8 cellular contexts compared by ENCODE assay signal in the genomic region with DNA sequence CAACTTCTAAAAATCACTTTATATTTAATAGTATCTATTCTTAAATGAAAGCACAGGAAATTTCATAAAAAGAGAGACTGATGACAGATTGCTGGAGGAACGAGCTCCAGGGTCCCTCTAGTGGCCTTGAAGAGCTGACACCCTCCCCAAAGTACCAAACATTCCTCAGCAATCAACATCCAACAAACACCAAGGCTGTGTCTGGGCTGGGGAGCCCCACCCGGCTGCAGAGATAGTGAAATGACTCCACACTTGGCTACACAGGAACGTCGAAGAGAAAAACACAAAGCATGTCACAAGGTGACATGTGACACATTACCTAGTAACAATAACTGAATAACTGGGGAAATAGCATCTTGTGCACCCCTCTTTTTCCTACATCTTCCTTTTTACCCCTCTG. TPM values are rescaled to one million over a fixed set of nuclear protein-coding genes. Genes with fewer than 3 reads are reported as not detected.
DNase-seq lines count a peak whose midpoint lies in the region; ATAC-seq and TF ChIP-seq lines count a peak whose summit lies in the region.

No MANE protein-coding gene starts in this region.

- TF ChIP-seq CTCF in Panc1 (IDR thresholded peaks at IDR 0.05): peak; percentile 79
- TF ChIP-seq CTCF in choroid plexus epithelial cell (conservative IDR thresholded peaks at IDR 0.05; ENCODE audit: low read depth, low read length): peak; percentile 87
- TF ChIP-seq CTCF in lung (IDR thresholded peaks at IDR 0.05; ENCODE audit: control extremely low read depth, extremely low read depth): no peak
- peak in 2 of 3 experiments; percentile 33 to 40 for TF ChIP-seq CTCF in vagina (IDR thresholded peaks at IDR 0.05)

- TF ChIP-seq POLR2A in vagina (IDR thresholded peaks at IDR 0.05): no peak

- CTCF ChIA-PET in Panc1 (lab: Charles Lee): no interaction called here

- H3K36me3 ChIP-seq in Panc1 (ENCODE audit: control insufficient read depth, insufficient read depth, low read length) (no peaks in the 10 kb centered on the region), lung (ENCODE audit: control insufficient read depth in 2 of 2, insufficient read depth in 2 of 2, low read length in 2 of 2) (no peaks in the 10 kb centered on the region), vagina (no peaks in the 10 kb centered on the region)

- intact Hi-C loops in Panc1 (cut with micrococcal nuclease; ENCODE audit: unreplicated experiment) (no loop called here), vagina (cut with DNase I) (no loop called here)

- peak; percentile 1 for DNase-seq in NCI-H748 (lab: John Stamatoyannopoulos, UW; ENCODE audit: unreplicated experiment)
- no peak for DNase-seq in NCI-H748 treated with DMSO at 0.1 percent for 48 hours (lab: John Stamatoyannopoulos, UW)
- DNase-seq in Panc1 (ENCODE audit: low read depth, low spot score): peak; percentile 20
- peak; percentile 78 for DNase-seq in choroid plexus epithelial cell (ENCODE audit: low read depth)
- peak; percentile 49 for DNase-seq in lung (ENCODE audit: low spot score)
- no peak for DNase-seq in vagina (ENCODE audit: extremely low spot score in 2 of 2)

- H3K4me1 ChIP-seq in Panc1 (ENCODE audit: control insufficient read depth, insufficient read depth, low read length) (no peaks in the 10 kb centered on the region), lung (ENCODE audit: control insufficient read depth in 2 of 2, insufficient read depth in 2 of 2, low read length in 2 of 2) (peaks cover 0 to 2% of the 10 kb centered on the region in 2 donors), vagina (no peaks in the 10 kb centered on the region)

- BruUV-seq in Panc1 (replicated peaks; lab: Mats Ljungman, UMichigan): no TSS peak

- H3K4me3 ChIP-seq in Panc1 (ENCODE audit: low read depth in 2 of 2, low read length in 2 of 2): no peak overlapping the region
- no peak overlapping the region for H3K4me3 ChIP-seq in choroid plexus epithelial cell (ENCODE audit: low read depth, low read length)
- H3K4me3 ChIP-seq in lung: no peak overlapping the region
- no peak overlapping the region for H3K4me3 ChIP-seq in vagina

- H3K27me3 ChIP-seq in Panc1 (ENCODE audit: control insufficient read depth, insufficient read depth, low read length): no peaks in the 10 kb centered on the region
- no peaks in the 10 kb centered on the region for H3K27me3 ChIP-seq in lung (ENCODE audit: control insufficient read depth, insufficient read depth)
- no peaks in the 10 kb centered on the region for H3K27me3 ChIP-seq in vagina

- ATAC-seq in GM19397 (IDR thresholded peaks at IDR 0.05; ENCODE audit: unreplicated experiment): peak; percentile 81
- peak; percentile 86 for ATAC-seq in HG03280 (IDR thresholded peaks at IDR 0.05; ENCODE audit: unreplicated experiment)
- peak; percentile 80 for ATAC-seq in Panc1
- peak; percentile 82 for ATAC-seq in lung (ENCODE audit: insufficient read depth, low FRiP score)

- no peaks in the 10 kb centered on the region for H3K9me3 ChIP-seq in Panc1 (ENCODE audit: control insufficient read depth, insufficient read depth, low read depth, low read length)
- no peaks in the 10 kb centered on the region for H3K9me3 ChIP-seq in lung (ENCODE audit: control insufficient read depth in 2 of 2, insufficient read depth in 1 of 2, low read length in 1 of 2)
- no peaks in the 10 kb centered on the region for H3K9me3 ChIP-seq in vagina

- H3K27ac ChIP-seq in Panc1 (ENCODE audit: low read length): no peak overlapping the region
- peak overlapping the region in 1 of 2 donors; percentile 74 for H3K27ac ChIP-seq in lung (ENCODE audit: low read depth in 1 of 2, low read length in 1 of 2)
- H3K27ac ChIP-seq in vagina: no peak overlapping the region

- 18 to 26% methylated on average over 4 of the region's 4 CpGs for WGBS in lung, 2 donors

- in situ Hi-C loops in Panc1 (cut with HindIII; ENCODE audit: low pct_unique_long_range_greater_than_20kb, low sequenced_read_pairs): no loop called here

- POLR2A ChIA-PET in Panc1 (lab: Charles Lee): no interaction called here

RNA-seq across cellular contexts. Expression of gene SLC39A8, which starts 45.6 kb away (rescaled TPM):
- 1.4 TPM for total RNA-seq in Panc1 (2021; ENCODE audit: unreplicated experiment)
- 0.56 TPM for polyA plus RNA-seq in Panc1 (2012; ENCODE audit: insufficient read length)
- total RNA-seq in lung: 100 to 1,000 TPM; 184 to 285 TPM
- polyA plus RNA-seq in lung: 100 to 1,000 TPM; 179 to 314 TPM
- 27.7 TPM for total RNA-seq in vagina

Comparison
In these comparisons a context has a peak if more than half of its experiments do, and no peak if none do; other contexts are left out.
1. DNase-seq: peak in NCI-H748 (single experiment), Panc1 (single experiment), choroid plexus epithelial cell (single experiment) and lung (single experiment); none in NCI-H748 treated with DMSO at 0.1 percent for 48 hours (single experiment) and vagina (0 of 2).
2. RNA of gene SLC39A8, which starts 45.6 kb away (total RNA-seq): 184 to 285 TPM in lung and 27.7 TPM in vagina (single experiment); 1.4 TPM in Panc1 (single experiment); every median in the first group is over 10 times any median in the second.
3. Peak in every context shown above with its lines, with median percentiles within 50 percentile points of each other: ATAC-seq.